Comparison of ENCODE assay signal across 21 cellular contexts in the genomic region with DNA sequence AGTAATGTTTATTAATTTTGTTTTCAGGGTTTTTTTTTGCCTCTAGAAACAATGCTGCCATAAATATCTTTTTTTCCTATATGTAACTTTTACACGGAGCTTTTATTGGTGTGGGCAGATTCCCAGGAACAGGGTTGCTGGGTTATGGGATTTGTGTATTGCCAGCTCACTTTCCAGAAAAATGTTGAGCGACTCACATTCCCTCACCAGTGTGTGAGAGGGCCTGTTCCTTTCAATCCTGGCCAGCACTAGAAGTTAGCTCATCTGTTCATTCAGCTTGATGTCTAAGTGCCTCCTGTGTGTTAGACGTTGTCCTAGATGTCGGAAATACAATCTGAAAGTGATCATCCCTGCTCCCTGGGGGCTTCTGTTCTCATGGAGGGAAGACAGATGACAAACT. TPM values are rescaled to one million over a fixed set of nuclear protein-coding genes. Genes with fewer than 3 reads are reported as not detected.
A peak's percentile ranks its signal among the peaks of the same experiment; 100 is the strongest.
DNase-seq lines count a peak whose midpoint lies in the region; ATAC-seq and TF ChIP-seq lines count a peak whose summit lies in the region.
"Had no signal": no experiment of that assay in that cellular context is flagged by ENCODE, and none has a peak within 500 bp of the region (broad histone marks: within the 10 kb centered on the region; RNA-seq: fewer than 3 reads in every experiment).

No MANE protein-coding gene starts in this region.

- H3K27me3 Mint-ChIP-seq in endothelial cell (ENCODE audit: unreplicated experiment) (peaks cover 15% of the 10 kb centered on the region), progenitor cell of endocrine pancreas (no peaks in the 10 kb centered on the region)
- no peaks in the 10 kb centered on the region for H3K27me3 Mint-ChIP-seq in effector memory CD8-positive, alpha-beta T cell
- H3K27me3 Mint-ChIP-seq: IgD-negative memory B cell had no signal

- H3K27ac Mint-ChIP-seq in endothelial cell (ENCODE audit: unreplicated experiment) (peak overlapping the region; percentile 37), progenitor cell of endocrine pancreas (peak overlapping the region; percentile 7)
- H3K27ac Mint-ChIP-seq in effector memory CD8-positive, alpha-beta T cell = no peak overlapping the region
- H3K27ac Mint-ChIP-seq: CD14-positive monocyte had no signal

- no peak for ATAC-seq in foreskin keratinocyte
- ATAC-seq in effector memory CD8-positive, alpha-beta T cell (replicated peaks) = no peak

- H3K4me1 Mint-ChIP-seq in endothelial cell (ENCODE audit: unreplicated experiment) (peaks cover 33% of the 10 kb centered on the region), progenitor cell of endocrine pancreas (ENCODE audit: low read depth) (peaks cover 8% of the 10 kb centered on the region)
- peaks cover 30 to 31% of the 10 kb centered on the region in 2 donors for H3K4me1 Mint-ChIP-seq in effector memory CD8-positive, alpha-beta T cell (ENCODE audit: low read depth in 2 of 2)

- TF ChIP-seq CTCF in endothelial cell (IDR thresholded peaks at IDR 0.05; ENCODE audit: unreplicated experiment) (no peak), progenitor cell of endocrine pancreas (IDR thresholded peaks at IDR 0.05; ENCODE audit: unreplicated experiment) (no peak), foreskin keratinocyte (conservative IDR thresholded peaks at IDR 0.05) (no peak)

- H3K4me3 Mint-ChIP-seq in endothelial cell (ENCODE audit: unreplicated experiment) (peak overlapping the region; percentile 84), progenitor cell of endocrine pancreas (ENCODE audit: low read depth) (no peak overlapping the region)
- H3K4me3 Mint-ChIP-seq in effector memory CD8-positive, alpha-beta T cell = no peak overlapping the region
- H3K4me3 Mint-ChIP-seq: CD14-positive monocyte had no signal

- in situ Hi-C loops in G401 (cut with HindIII; ENCODE audit: low sequenced_read_pairs) = no loop called here

- peaks cover 11% of the 10 kb centered on the region for H3K9me3 Mint-ChIP-seq in endothelial cell (ENCODE audit: unreplicated experiment)
- peaks cover 32% of the 10 kb centered on the region for H3K9me3 Mint-ChIP-seq in progenitor cell of endocrine pancreas (ENCODE audit: low read depth)
- H3K9me3 Mint-ChIP-seq in effector memory CD8-positive, alpha-beta T cell = peaks cover 0 to 13% of the 10 kb centered on the region in 2 donors

- DNase-seq in G401 (ENCODE audit: low spot score) (peak; percentile 8), M059J (ENCODE audit: low read depth) (peak; percentile 3), endothelial cell (ENCODE audit: low spot score) (no peak), progenitor cell of endocrine pancreas (ENCODE audit: low spot score, unreplicated experiment) (no peak), foreskin keratinocyte (no peak)
- DNase-seq in activated naive CD4-positive, alpha-beta T cell treated with anti-CD3 and anti-CD28 coated beads, Interleukin-2, amount 50 U/mL, for 16 hours = no peak
- no peak for DNase-seq in activated CD8-positive, alpha-beta memory T cell treated with anti-CD3 and anti-CD28 coated beads, Interleukin-2, amount 50 U/mL, for 4 hours
- no peak for DNase-seq in effector memory CD8-positive, alpha-beta T cell
- DNase-seq: DMS 273 treated with DMSO at 0.1 percent for 48 hours, H7, Kasumi-1, MV-4-11, NCI-H1417, NCI-H187 treated with DMSO at 0.1 percent for 48 hours, NCI-H2171, NCI-H446, NCI-H69, SIG-M5 had no signal

- H3K4me1 ChIP-seq in foreskin keratinocyte = no peaks in the 10 kb centered on the region

- H3K36me3 Mint-ChIP-seq in endothelial cell (ENCODE audit: low read depth, unreplicated experiment) (peaks cover 62% of the 10 kb centered on the region), progenitor cell of endocrine pancreas (ENCODE audit: insufficient read depth) (peaks cover 54% of the 10 kb centered on the region)
- H3K36me3 Mint-ChIP-seq in effector memory CD8-positive, alpha-beta T cell (ENCODE audit: insufficient read depth) = peaks cover 10% of the 10 kb centered on the region

- no peaks in the 10 kb centered on the region for H3K27me3 ChIP-seq in foreskin keratinocyte

- no peak overlapping the region for H3K27ac ChIP-seq in foreskin keratinocyte

RNA-seq across cellular contexts. Expression of gene ZNF71, which starts 2.6 kb away (rescaled TPM):
- total RNA-seq in G401 (2014; rRNA removed; shearing (Covaris generic)) = 7.1 and 13.5 TPM in 2 replicates
- 4.0 and 8.8 TPM in 2 replicates for total RNA-seq in M059J (2014; rRNA removed; shearing (Covaris generic))
- total RNA-seq in endothelial cell (ENCODE audit: unreplicated experiment) (29.6 TPM), progenitor cell of endocrine pancreas (16.9 and 17.1 TPM in 2 replicates), foreskin keratinocyte (6.9 and 7.5 TPM in 2 replicates)
- polyA plus RNA-seq in foreskin keratinocyte = 5.1 and 5.3 TPM in 2 replicates

RNA-seq across cellular contexts. Expression of gene ZNF470, which starts 30.4 kb away (rescaled TPM):
- 2.5 and 3.2 TPM in 2 replicates for total RNA-seq in G401 (2014; rRNA removed; shearing (Covaris generic))
- total RNA-seq in M059J (2014; rRNA removed; shearing (Covaris generic)) = 1.5 and 2.5 TPM in 2 replicates
- 5.7 TPM for total RNA-seq in endothelial cell (ENCODE audit: unreplicated experiment)
- 8.0 and 9.0 TPM in 2 replicates for total RNA-seq in progenitor cell of endocrine pancreas
- total RNA-seq in foreskin keratinocyte = 2.9 and 3.1 TPM in 2 replicates
- polyA plus RNA-seq in foreskin keratinocyte = 1.8 and 2.0 TPM in 2 replicates

RNA-seq across cellular contexts. Expression of gene SMIM17, which starts 45.3 kb away (rescaled TPM):
- total RNA-seq in G401 (2014; rRNA removed; shearing (Covaris generic)) = 0.10 TPM in 1 of 2 replicates, not detected in the other
- total RNA-seq in M059J (2014; rRNA removed; shearing (Covaris generic)) = 0.15 TPM in 1 of 2 replicates, not detected in the other
- 0.54 TPM for total RNA-seq in endothelial cell (ENCODE audit: unreplicated experiment)
- total RNA-seq in progenitor cell of endocrine pancreas = 0.72 and 0.80 TPM in 2 replicates
- total RNA-seq in foreskin keratinocyte = not detected in 2 replicates
- not detected in 2 replicates for polyA plus RNA-seq in foreskin keratinocyte
- total RNA-seq: H7, HT1080 had no signal
- polyA plus RNA-seq: CD14-positive monocyte, IgD-negative memory B cell had no signal

RNA-seq across cellular contexts. Expression of gene ZFP28, which starts 58.9 kb away (rescaled TPM):
- 3.1 and 4.5 TPM in 2 replicates for total RNA-seq in G401 (2014; rRNA removed; shearing (Covaris generic))
- total RNA-seq in M059J (2014; rRNA removed; shearing (Covaris generic)) = 4.2 and 5.6 TPM in 2 replicates
- total RNA-seq in endothelial cell (ENCODE audit: unreplicated experiment) (1.9 TPM), progenitor cell of endocrine pancreas (12.1 and 12.9 TPM in 2 replicates), foreskin keratinocyte (8.1 and 8.6 TPM in 2 replicates)
- 2.4 and 2.9 TPM in 2 replicates for polyA plus RNA-seq in foreskin keratinocyte

Comparison
In these comparisons a context has a peak if more than half of its experiments do, and no peak if none do; other contexts are left out.
1. DNase-seq: peak in G401 (single experiment) and M059J (single experiment); none in endothelial cell (single experiment), progenitor cell of endocrine pancreas (single experiment), activated naive CD4-positive, alpha-beta T cell treated with anti-CD3 and anti-CD28 coated beads, Interleukin-2, amount 50 U/mL, for 16 hours (single experiment), activated CD8-positive, alpha-beta memory T cell treated with anti-CD3 and anti-CD28 coated beads, Interleukin-2, amount 50 U/mL, for 4 hours (single experiment), foreskin keratinocyte (0 of 2) and effector memory CD8-positive, alpha-beta T cell (0 of 3).
2. H3K27ac Mint-ChIP-seq: peak in endothelial cell (single experiment) and progenitor cell of endocrine pancreas (single experiment); none in effector memory CD8-positive, alpha-beta T cell (0 of 2).